8 cellular contexts compared by ENCODE assay signal in genomic region chr17:72592242-72592966, GRCh38.
DNase-seq lines count a peak whose midpoint lies in the region; ATAC-seq lines count a peak whose summit lies in the region.

No MANE protein-coding gene starts in this region.

- no peak overlapping the region for H3K27ac ChIP-seq in naive thymus-derived CD4-positive, alpha-beta T cell (ENCODE audit: low read depth, low read length)

- H3K4me3 ChIP-seq in naive thymus-derived CD4-positive, alpha-beta T cell (ENCODE audit: low read length), result peak overlapping the region; percentile 35

- H3K27me3 Mint-ChIP-seq in naive thymus-derived CD4-positive, alpha-beta T cell, result peaks cover 46 to 66% (median 53%) of the 10 kb centered on the region in 5 donors
- H3K27me3 Mint-ChIP-seq in stimulated activated naive CD8-positive, alpha-beta T cell treated with anti-CD3 and anti-CD28 coated beads, Interleukin-15, Interleukin-2, amounts not matched to agents 100 ng/mL and 50 ng/mL, for 24 hours, result peaks cover 61% of the 10 kb centered on the region

- H3K27ac Mint-ChIP-seq in naive thymus-derived CD4-positive, alpha-beta T cell, result peak overlapping the region in 3 of 9 donors; percentile 33 to 71 (median 50)
- H3K27ac Mint-ChIP-seq in stimulated activated naive CD8-positive, alpha-beta T cell treated with anti-CD3 and anti-CD28 coated beads, Interleukin-15, Interleukin-2, amounts not matched to agents 100 ng/mL and 50 ng/mL, for 24 hours, result no peak overlapping the region

- CTCF ChIA-PET in naive thymus-derived CD4-positive, alpha-beta T cell (lab: Charles Lee), result no interaction called here

- peaks cover 6 to 10% of the 10 kb centered on the region in 2 donors for H3K4me1 ChIP-seq in naive thymus-derived CD4-positive, alpha-beta T cell (ENCODE audit: control insufficient read depth in 2 of 2, insufficient read depth in 2 of 2, low read length in 2 of 2)

- no peaks in the 10 kb centered on the region for H3K9me3 ChIP-seq in naive thymus-derived CD4-positive, alpha-beta T cell (ENCODE audit: control insufficient read depth in 2 of 3, low read length in 3 of 3)

- peak overlapping the region; percentile 78 to 97 (median 86) for H3K4me3 Mint-ChIP-seq in naive thymus-derived CD4-positive, alpha-beta T cell
- peak overlapping the region; percentile 85 for H3K4me3 Mint-ChIP-seq in stimulated activated naive CD8-positive, alpha-beta T cell treated with anti-CD3 and anti-CD28 coated beads, Interleukin-15, Interleukin-2, amounts not matched to agents 100 ng/mL and 50 ng/mL, for 24 hours

- ATAC-seq in activated CD4-positive, CD25-positive, alpha-beta regulatory T cell treated with anti-CD3 and anti-CD28 coated beads, Interleukin-2, amount 50 U/mL, for 24 hours, result peak; percentile 25 to 58
- peak; percentile 74 for ATAC-seq in HG03097 (IDR thresholded peaks at IDR 0.05; ENCODE audit: low FRiP score, unreplicated experiment)
- peak; percentile 79 for ATAC-seq in naive thymus-derived CD4-positive, alpha-beta T cell

- peaks cover 0 to 2% (median 0%) of the 10 kb centered on the region in 11 donors for H3K9me3 Mint-ChIP-seq in naive thymus-derived CD4-positive, alpha-beta T cell
- no peaks in the 10 kb centered on the region for H3K9me3 Mint-ChIP-seq in stimulated activated naive CD8-positive, alpha-beta T cell treated with anti-CD3 and anti-CD28 coated beads, Interleukin-15, Interleukin-2, amounts not matched to agents 100 ng/mL and 50 ng/mL, for 24 hours

- H3K4me1 Mint-ChIP-seq in naive thymus-derived CD4-positive, alpha-beta T cell, result peaks cover 13 to 33% (median 25%) of the 10 kb centered on the region in 7 donors
- H3K4me1 Mint-ChIP-seq in stimulated activated naive CD8-positive, alpha-beta T cell treated with anti-CD3 and anti-CD28 coated beads, Interleukin-15, Interleukin-2, amounts not matched to agents 100 ng/mL and 50 ng/mL, for 24 hours (ENCODE audit: low read depth), result peaks cover 23% of the 10 kb centered on the region

- no peaks in the 10 kb centered on the region for H3K27me3 ChIP-seq in naive thymus-derived CD4-positive, alpha-beta T cell (ENCODE audit: control insufficient read depth in 2 of 2, insufficient read depth in 2 of 2, low read length in 2 of 2)

- no peak for DNase-seq in activated CD4-positive, CD25-positive, alpha-beta regulatory T cell (lab: John Stamatoyannopoulos, UW)
- DNase-seq in NCI-H748 treated with DMSO at 0.1 percent for 48 hours (lab: John Stamatoyannopoulos, UW) (peak; percentile 55), activated T-helper 1 cell treated with Interleukin-2 at 50 U/mL for 16 hours (ENCODE audit: low read depth) (peak; percentile 3), fibroblast of peridontal ligament (ENCODE audit: extremely low read depth) (peak; percentile 76)
- DNase-seq in naive thymus-derived CD4-positive, alpha-beta T cell, result peak in 5 of 9 donors; percentile 6 to 77 (median 37)

- H3K36me3 Mint-ChIP-seq in naive thymus-derived CD4-positive, alpha-beta T cell, result no peaks in the 10 kb centered on the region
- no peaks in the 10 kb centered on the region for H3K36me3 Mint-ChIP-seq in stimulated activated naive CD8-positive, alpha-beta T cell treated with anti-CD3 and anti-CD28 coated beads, Interleukin-15, Interleukin-2, amounts not matched to agents 100 ng/mL and 50 ng/mL, for 24 hours (ENCODE audit: low read depth)

- POLR2A ChIA-PET in naive thymus-derived CD4-positive, alpha-beta T cell (lab: Charles Lee), result no interaction called here

- intact Hi-C loops in naive thymus-derived CD4-positive, alpha-beta T cell (cut with micrococcal nuclease), result loop anchor here in 1 of 2 donors (1.0 to 2.0 kb wide), 4 partner anchors 126 to 640 kb away; partner anchors contain the start of genes COG1 and SLC39A11

- no peaks in the 10 kb centered on the region for H3K36me3 ChIP-seq in naive thymus-derived CD4-positive, alpha-beta T cell (ENCODE audit: control insufficient read depth in 2 of 3, insufficient read depth in 3 of 3, low read length in 3 of 3)

Comparison
In these comparisons a context has a peak if more than half of its experiments do, and no peak if none do; other contexts are left out.
1. DNase-seq: peak in NCI-H748 treated with DMSO at 0.1 percent for 48 hours (single experiment), activated T-helper 1 cell treated with Interleukin-2 at 50 U/mL for 16 hours (single experiment), fibroblast of peridontal ligament (single experiment) and naive thymus-derived CD4-positive, alpha-beta T cell (5 of 9); none in activated CD4-positive, CD25-positive, alpha-beta regulatory T cell (0 of 4).
2. Peak in every context shown above with its lines, with median percentiles within 50 percentile points of each other: ATAC-seq.